ENCODE assay signal across 11 cellular contexts in genomic region chr5:142982821-142983200, GRCh38.
DNase-seq lines count a peak whose midpoint lies in the region; ATAC-seq and TF ChIP-seq lines count a peak whose summit lies in the region.
"Had no signal": no experiment of that assay in that cellular context is flagged by ENCODE, and none has a peak within 500 bp of the region (broad histone marks: within the 10 kb centered on the region; RNA-seq: fewer than 3 reads in every experiment).

No MANE protein-coding gene starts in this region.

- H3K79me2 ChIP-seq in PC-3 (ENCODE audit: low read length), result no peaks in the 10 kb centered on the region

- peaks cover 14 to 69% (median 32%) of the 10 kb centered on the region in 7 donors for H3K4me1 Mint-ChIP-seq in naive thymus-derived CD4-positive, alpha-beta T cell

- ATAC-seq in PC-3, result no peak
- no peak for ATAC-seq in GM19467 (IDR thresholded peaks at IDR 0.05; ENCODE audit: unreplicated experiment)
- ATAC-seq in GM18873 (IDR thresholded peaks at IDR 0.05; ENCODE audit: low FRiP score, unreplicated experiment), result no peak
- no peak for ATAC-seq in naive thymus-derived CD4-positive, alpha-beta T cell

- H3K36me3 ChIP-seq in PC-3 (ENCODE audit: low read depth, low read length) (no peaks in the 10 kb centered on the region), esophagus muscularis mucosa (no peaks in the 10 kb centered on the region), prostate gland (no peaks in the 10 kb centered on the region)
- H3K36me3 ChIP-seq in naive thymus-derived CD4-positive, alpha-beta T cell (ENCODE audit: control insufficient read depth in 2 of 3, insufficient read depth in 3 of 3, low read length in 3 of 3), result no peaks in the 10 kb centered on the region

- TF ChIP-seq POLR2A in esophagus muscularis mucosa (IDR thresholded peaks at IDR 0.05; ENCODE audit: low read depth), result no peak
- TF ChIP-seq POLR2A in prostate gland (IDR thresholded peaks at IDR 0.05), result no peak

- H3K27ac ChIP-seq in PC-3 (ENCODE audit: low read length), result peak overlapping the region; percentile 89
- H3K27ac ChIP-seq in esophagus muscularis mucosa (replicated peaks in 1 of 4), result peak overlapping the region; percentile 56 to 77 (median 68)
- peak overlapping the region; percentile 52 to 72 for H3K27ac ChIP-seq in prostate gland
- no peak overlapping the region for H3K27ac ChIP-seq in naive thymus-derived CD4-positive, alpha-beta T cell (ENCODE audit: low read depth, low read length)

- H3K4me2 ChIP-seq in PC-3 (ENCODE audit: low read length), result peak overlapping the region; percentile 68

- no peak for TF ChIP-seq EP300 in esophagus muscularis mucosa (IDR thresholded peaks at IDR 0.05)

- POLR2A ChIA-PET in PC-3 (lab: Charles Lee; ENCODE audit: unreplicated experiment), result no interaction called here
- POLR2A ChIA-PET in naive thymus-derived CD4-positive, alpha-beta T cell (lab: Charles Lee), result interaction anchor here (0.8 kb wide), 1 partner anchor 422 kb away, joined by 7 read pairs; no protein-coding TSS in a partner anchor

- peaks cover 0 to 34% (median 25%) of the 10 kb centered on the region in 5 donors for H3K36me3 Mint-ChIP-seq in naive thymus-derived CD4-positive, alpha-beta T cell

- H3K4me1 ChIP-seq in PC-3 (ENCODE audit: insufficient read depth, low read length) (peaks cover 50% of the 10 kb centered on the region), esophagus muscularis mucosa (peaks cover 34 to 41% (median 40%) of the 10 kb centered on the region in 4 donors), prostate gland (replicated peaks) (peaks cover 19% of the 10 kb centered on the region)
- H3K4me1 ChIP-seq in naive thymus-derived CD4-positive, alpha-beta T cell (ENCODE audit: control insufficient read depth in 2 of 2, insufficient read depth in 2 of 2, low read length in 2 of 2), result peaks cover 0 to 56% of the 10 kb centered on the region in 2 donors

- H3F3A ChIP-seq in PC-3 (ENCODE audit: low read length, unreplicated experiment), result no peaks in the 10 kb centered on the region

- WGBS in esophagus muscularis mucosa, result 100% methylated on average over 2 of the region's 4 CpGs
- 94% methylated on average over 4 of the region's 4 CpGs for WGBS in prostate gland

- intact Hi-C loops in PC-3 (cut with micrococcal nuclease) (no loop called here), esophagus muscularis mucosa (cut with DNase I) (no loop called here), prostate gland (cut with DNase I) (no loop called here)
- intact Hi-C loops in naive thymus-derived CD4-positive, alpha-beta T cell (cut with micrococcal nuclease), result no loop called here

- H3K27me3 ChIP-seq in PC-3 (ENCODE audit: low read length) (no peaks in the 10 kb centered on the region), esophagus muscularis mucosa (no peaks in the 10 kb centered on the region), prostate gland (replicated peaks; ENCODE audit: insufficient read depth) (no peaks in the 10 kb centered on the region)
- H3K27me3 ChIP-seq in naive thymus-derived CD4-positive, alpha-beta T cell (ENCODE audit: control insufficient read depth in 2 of 2, insufficient read depth in 2 of 2, low read length in 2 of 2), result no peaks in the 10 kb centered on the region

- no peaks in the 10 kb centered on the region for H3K9me3 ChIP-seq in PC-3 (ENCODE audit: low read length)
- no peaks in the 10 kb centered on the region for H3K9me3 ChIP-seq in esophagus muscularis mucosa
- H3K9me3 ChIP-seq in prostate gland, result no peaks in the 10 kb centered on the region
- H3K9me3 ChIP-seq in naive thymus-derived CD4-positive, alpha-beta T cell (ENCODE audit: control insufficient read depth in 2 of 3, low read length in 3 of 3), result no peaks in the 10 kb centered on the region

- no peaks in the 10 kb centered on the region for H3K9me2 ChIP-seq in PC-3 (replicated peaks; ENCODE audit: low read length)

- peak; percentile 41 for DNase-seq in GM12865 (ENCODE audit: low read depth)
- no peak for DNase-seq in PC-3
- DNase-seq in esophagus muscularis mucosa (ENCODE audit: extremely low spot score), result no peak
- no peak for DNase-seq in prostate gland (ENCODE audit: low spot score)
- no peak for DNase-seq in activated effector memory CD4-positive, alpha-beta T cell treated with Interleukin-2 at 50 U/mL for 16 hours
- DNase-seq in naive thymus-derived CD4-positive, alpha-beta T cell, result no peak
- DNase-seq: activated CD4-positive, alpha-beta T cell treated with anti-CD3 and anti-CD28 coated beads, Interleukin-2, amount 10 ng/mL, durations not matched to agents 24 days and 14 days; NCI-H2081 treated with DMSO at 0.1 percent for 48 hours had no signal

- H3K9ac ChIP-seq in PC-3 (ENCODE audit: low read length), result no peak overlapping the region

- CTCF ChIA-PET in PC-3 (lab: Charles Lee), result no interaction called here
- CTCF ChIA-PET in naive thymus-derived CD4-positive, alpha-beta T cell (lab: Charles Lee), result interaction anchor here (0.6 kb wide), 2 partner anchors 25 to 236 kb away, joined by 3 read pairs; no protein-coding TSS in a partner anchor

- H3K9me3 Mint-ChIP-seq in naive thymus-derived CD4-positive, alpha-beta T cell, result peaks cover 0 to 10% (median 3%) of the 10 kb centered on the region in 11 donors
- H3K9me3 Mint-ChIP-seq: activated CD4-positive, alpha-beta T cell treated with anti-CD3 and anti-CD28 coated beads, Interleukin-2, amount 10 ng/mL, durations not matched to agents 24 days and 14 days had no signal

- no peaks in the 10 kb centered on the region for H4K20me1 ChIP-seq in PC-3 (ENCODE audit: low read length)

- no peak overlapping the region for H2AFZ ChIP-seq in PC-3 (ENCODE audit: low read length)

- no peak overlapping the region for H3K4me3 Mint-ChIP-seq in naive thymus-derived CD4-positive, alpha-beta T cell
- H3K4me3 Mint-ChIP-seq: activated CD4-positive, alpha-beta T cell treated with anti-CD3 and anti-CD28 coated beads, Interleukin-2, amount 10 ng/mL, durations not matched to agents 24 days and 14 days had no signal

- no peaks in the 10 kb centered on the region for H3K27me3 Mint-ChIP-seq in naive thymus-derived CD4-positive, alpha-beta T cell
- H3K27me3 Mint-ChIP-seq: activated CD4-positive, alpha-beta T cell treated with anti-CD3 and anti-CD28 coated beads, Interleukin-2, amount 10 ng/mL, durations not matched to agents 24 days and 14 days had no signal

- TF ChIP-seq CTCF in GM12865 (IDR thresholded peaks at IDR 0.05; ENCODE audit: insufficient read depth, low read depth, low read length, missing control alignments), result peak; percentile 24
- 0 out of 2 replicates have a peak, but pooled peaks have one; percentile 34 for TF ChIP-seq CTCF in PC-3 (conservative IDR thresholded peaks at IDR 0.05; ENCODE audit: low read depth, low read length)
- no peak for TF ChIP-seq CTCF in esophagus muscularis mucosa (IDR thresholded peaks at IDR 0.05)
- TF ChIP-seq CTCF in prostate gland (IDR thresholded peaks at IDR 0.05), result no peak

- H3K4me3 ChIP-seq in GM12865 (ENCODE audit: low read depth, low read length), result no peak overlapping the region
- no peak overlapping the region for H3K4me3 ChIP-seq in PC-3 (ENCODE audit: low read length)
- H3K4me3 ChIP-seq in esophagus muscularis mucosa, result no peak overlapping the region
- no peak overlapping the region for H3K4me3 ChIP-seq in prostate gland
- no peak overlapping the region for H3K4me3 ChIP-seq in naive thymus-derived CD4-positive, alpha-beta T cell (ENCODE audit: low read length)
- H3K4me3 ChIP-seq: coronary artery had no signal

- peak overlapping the region in 4 of 9 donors; percentile 31 to 67 (median 52) for H3K27ac Mint-ChIP-seq in naive thymus-derived CD4-positive, alpha-beta T cell
- H3K27ac Mint-ChIP-seq: activated CD4-positive, alpha-beta T cell treated with anti-CD3 and anti-CD28 coated beads, Interleukin-2, amount 10 ng/mL, durations not matched to agents 24 days and 14 days had no signal

- BruUV-seq in PC-3 (replicated peaks; lab: Mats Ljungman, UMichigan), result no TSS peak

Comparison
In these comparisons a context has a peak if more than half of its experiments do, and no peak if none do; other contexts are left out.
1. CTCF ChIP-seq: peak in GM12865 (single experiment) and PC-3 (single experiment); none in esophagus muscularis mucosa (0 of 3) and prostate gland (0 of 4).